Comparison of ENCODE assay signal across 16 cellular contexts in the genomic region with DNA sequence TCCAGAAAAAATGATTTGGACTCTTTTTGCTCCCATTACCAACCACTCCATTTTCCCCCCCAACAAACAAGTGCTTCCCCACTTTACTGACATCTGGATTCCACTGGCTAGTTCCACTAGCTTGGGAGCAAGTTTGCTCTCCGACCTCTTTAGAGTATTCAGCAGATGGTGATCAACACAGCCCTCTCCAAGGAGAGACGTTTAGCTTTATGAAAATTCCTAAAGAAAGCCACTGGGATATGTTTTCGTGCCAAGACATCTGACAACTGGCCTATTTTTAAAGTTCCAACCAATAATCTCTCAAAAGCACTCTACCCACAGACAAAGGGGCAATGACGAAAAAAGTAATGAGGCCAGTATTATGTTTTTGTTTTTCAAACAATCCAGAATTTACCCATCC. TPM values are rescaled to one million over a fixed set of nuclear protein-coding genes. Genes with fewer than 3 reads are reported as not detected.
DNase-seq lines count a peak whose midpoint lies in the region; FAIRE-seq and TF ChIP-seq lines count a peak whose summit lies in the region.
"Had no signal": no experiment of that assay in that cellular context is flagged by ENCODE, and none has a peak within 500 bp of the region (broad histone marks: within the 10 kb centered on the region; RNA-seq: fewer than 3 reads in every experiment).

No MANE protein-coding gene starts in this region.

- H3K79me2 ChIP-seq in OCI-LY7 (ENCODE audit: insufficient read depth, low read depth, low read length), result peaks cover 69% of the 10 kb centered on the region; the same call in 1 of the 2 replicates

- POLR2A ChIA-PET in OCI-LY7 (lab: Charles Lee), result interaction anchor here (1.4 to 3.7 kb wide), 6 partner anchors 10 to 42 kb away, joined by 4 to 33 read pairs (median 11); no protein-coding TSS in a partner anchor

- H3K18ac ChIP-seq in neuronal stem cell (ENCODE audit: low read length), result no peak overlapping the region

- TF ChIP-seq CTCF in OCI-LY7 (conservative IDR thresholded peaks at IDR 0.05; ENCODE audit: low read length), result no peak
- no peak for TF ChIP-seq CTCF in sigmoid colon (IDR thresholded peaks at IDR 0.05)
- no peak for TF ChIP-seq CTCF in D721Med (IDR thresholded peaks at IDR 0.05; ENCODE audit: insufficient read depth, missing control alignments)

- whole genome bisulfite sequencing in sigmoid colon, 2 donors, result 76 to 84% methylated on average over 4 of the region's 4 CpGs
- no CpG with 5 or more reads among the region's 4 CpGs for WGBS in neuronal stem cell (ENCODE audit: extremely low coverage in 2 of 2, insufficient read length in 2 of 2, insufficient replicate concordance in 1 of 2), 2 donors

- no peak overlapping the region for H2BK15ac ChIP-seq in neuronal stem cell (ENCODE audit: low read length)

- peak overlapping the region; percentile 94 for H3K4me2 ChIP-seq in BLaER1
- peak overlapping the region; percentile 71 for H3K4me2 ChIP-seq in OCI-LY7 (ENCODE audit: low read length)
- H3K4me2 ChIP-seq in neuronal stem cell (ENCODE audit: insufficient read depth, low read length, poor library complexity, severe bottlenecking), result no peak overlapping the region
- H3K4me2 ChIP-seq: SK-N-SH had no signal

- H3K27ac ChIP-seq in BLaER1 (peak overlapping the region; percentile 53; the same call in 1 of the 2 replicates), OCI-LY7 (ENCODE audit: low read depth, low read length, poor library complexity, severe bottlenecking) (peak overlapping the region; percentile 73), sigmoid colon (peak overlapping the region in 1 of 4 donors; percentile 71), neuronal stem cell (replicated peaks; ENCODE audit: low read length) (no peak overlapping the region)
- H3K27ac ChIP-seq: C4-2B, cardiac muscle cell, VCaP had no signal

- H2BK120ac ChIP-seq in neuronal stem cell (ENCODE audit: low read depth, low read length), result no peak overlapping the region

- no peaks in the 10 kb centered on the region for H3K9me2 ChIP-seq in OCI-LY7 (ENCODE audit: insufficient read depth, low read length)
- H3K9me2 ChIP-seq: SK-N-SH had no signal

- no peak overlapping the region for H4K91ac ChIP-seq in neuronal stem cell (ENCODE audit: low read depth, low read length, poor library complexity)

- no peak overlapping the region for H2BK5ac ChIP-seq in neuronal stem cell (ENCODE audit: low read length)

- H2BK12ac ChIP-seq in neuronal stem cell (ENCODE audit: low read length), result no peak overlapping the region

- H3K9ac ChIP-seq in BLaER1 (no peak overlapping the region; the same call in 1 of the 2 replicates), neuronal stem cell (ENCODE audit: low read depth, low read length, poor library complexity) (no peak overlapping the region)
- H3K9ac ChIP-seq: SK-N-SH had no signal

- no peak overlapping the region for H3K14ac ChIP-seq in neuronal stem cell (ENCODE audit: low read length)

- H3K36me3 ChIP-seq in BLaER1 (peaks cover 50% of the 10 kb centered on the region), OCI-LY7 (ENCODE audit: insufficient read depth, low read length) (peaks cover 60% of the 10 kb centered on the region), sigmoid colon (no peaks in the 10 kb centered on the region), neuronal stem cell (replicated peaks in 1 of 2; ENCODE audit: control insufficient read depth in 2 of 2, insufficient read depth in 2 of 2, low read length in 2 of 2) (no peaks in the 10 kb centered on the region)
- H3K36me3 ChIP-seq: cardiac muscle cell had no signal

- no peak overlapping the region for H3K23ac ChIP-seq in neuronal stem cell (ENCODE audit: low read depth, low read length, poor library complexity)

- no peak for FAIRE-seq in D721Med (lab: Jason Lieb, UNC)
- FAIRE-seq: small intestine had no signal

- H3K4ac ChIP-seq in neuronal stem cell (ENCODE audit: low read length), result no peak overlapping the region

- DNase-seq in OCI-LY7 (ENCODE audit: low spot score), result no peak
- DNase-seq in globus pallidus (ENCODE audit: low spot score), result peak; percentile 71
- peak; percentile 27 for DNase-seq in sigmoid colon
- no peak for DNase-seq in neuronal stem cell (ENCODE audit: low spot score)
- DNase-seq in ecto neural progenitor cell (ENCODE audit: low spot score), result no peak
- DNase-seq in hepatic stellate cell (ENCODE audit: low spot score), result no peak
- DNase-seq in D721Med (ENCODE audit: insufficient read length, low spot score), result no peak
- DNase-seq: activated T-cell treated with anti-CD3 and anti-CD28 coated beads, Interleukin-2, amount 50 U/mL, for 48 hours; NCI-H1694; NCI-H526; SK-N-SH; small intestine had no signal

- H3K27me3 ChIP-seq in BLaER1, result no peaks in the 10 kb centered on the region
- H3K27me3 ChIP-seq in sigmoid colon, result no peaks in the 10 kb centered on the region
- H3K27me3 ChIP-seq in neuronal stem cell (ENCODE audit: control insufficient read depth in 3 of 3, insufficient read depth in 3 of 3, low read depth in 1 of 3, low read length in 3 of 3), result no peaks in the 10 kb centered on the region
- H3K27me3 ChIP-seq: cardiac muscle cell had no signal

- CTCF ChIA-PET in OCI-LY7 (lab: Charles Lee; ENCODE audit: unreplicated experiment), result interaction anchor here (1.2 to 2.3 kb wide), 3 partner anchors 27 to 195 kb away, joined by 3 to 28 read pairs (median 4); no protein-coding TSS in a partner anchor

- H3K9me3 ChIP-seq in BLaER1 (no peaks in the 10 kb centered on the region), OCI-LY7 (ENCODE audit: low read length) (no peaks in the 10 kb centered on the region), sigmoid colon (no peaks in the 10 kb centered on the region), neuronal stem cell (replicated peaks in 1 of 2; ENCODE audit: control insufficient read depth in 2 of 2, insufficient read depth in 1 of 2, low read depth in 1 of 2, low read length in 2 of 2) (no peaks in the 10 kb centered on the region)
- H3K9me3 ChIP-seq: SK-N-SH had no signal

- H3K4me1 ChIP-seq in BLaER1 (peaks cover 87% of the 10 kb centered on the region), OCI-LY7 (ENCODE audit: insufficient read depth, low read length, poor library complexity, severe bottlenecking) (peaks cover 99% of the 10 kb centered on the region), sigmoid colon (peaks cover 0 to 100% (median 100%) of the 10 kb centered on the region in 4 donors), neuronal stem cell (ENCODE audit: control insufficient read depth in 2 of 2, insufficient read depth in 1 of 2, low read depth in 1 of 2, low read length in 2 of 2) (peaks cover 4 to 6% of the 10 kb centered on the region in 2 donors)

- no TSS peak for BruUV-seq in OCI-LY7 (replicated peaks; lab: Mats Ljungman, UMichigan)

- no peak for TF ChIP-seq POLR2A in sigmoid colon (IDR thresholded peaks at IDR 0.05)

- H4K20me1 ChIP-seq in BLaER1 (peaks cover 92% of the 10 kb centered on the region), OCI-LY7 (ENCODE audit: insufficient read depth, low read length) (no peaks in the 10 kb centered on the region)

- H2AK5ac ChIP-seq in neuronal stem cell (ENCODE audit: low read depth, low read length), result no peak overlapping the region

- H2AFZ ChIP-seq in OCI-LY7 (ENCODE audit: low read length) (no peak overlapping the region), neuronal stem cell (ENCODE audit: low read length) (no peak overlapping the region)

- H3K4me3 ChIP-seq in BLaER1, result no peak overlapping the region
- H3K4me3 ChIP-seq in OCI-LY7 (ENCODE audit: low read depth, low read length, poor library complexity, severe bottlenecking), result no peak overlapping the region
- no peak overlapping the region for H3K4me3 ChIP-seq in sigmoid colon
- no peak overlapping the region for H3K4me3 ChIP-seq in neuronal stem cell (ENCODE audit: low read length in 2 of 2)
- H3K4me3 ChIP-seq: cardiac muscle cell had no signal

- TF ChIP-seq EP300 in sigmoid colon (IDR thresholded peaks at IDR 0.05), result no peak

- no peaks in the 10 kb centered on the region for H3K79me1 ChIP-seq in neuronal stem cell (ENCODE audit: low read depth, low read length)

- intact Hi-C loops in OCI-LY7 (cut with micrococcal nuclease; ENCODE audit: unreplicated experiment) (loop anchor here (5.0 kb wide), 1 partner anchor 138 kb away; no protein-coding TSS in a partner anchor), sigmoid colon (cut with DNase I) (no loop called here)

- no peak overlapping the region for H4K8ac ChIP-seq in neuronal stem cell (ENCODE audit: low read depth, low read length)

RNA-seq across cellular contexts. Expression of gene ITPKB, which starts 50.2 kb away (rescaled TPM):
- total RNA-seq in OCI-LY7 (2014; rRNA removed; shearing (Covaris generic)), result 17.8 and 20.5 TPM in 2 replicates
- total RNA-seq in OCI-LY7 (2022) (33.3 and 33.4 TPM in 2 replicates), sigmoid colon (10 to 100 TPM; 52.4 to 80.9 (median 61.7) TPM)
- 10 to 100 TPM in 1 of 3 donors, 1 to 10 TPM in 2; 1.4 to 20.4 (median 4.2) TPM for polyA plus RNA-seq in sigmoid colon
- polyA plus RNA-seq in neuronal stem cell (2013, experiment 1 of 2), result 6.8 TPM
- 7.0 TPM for polyA plus RNA-seq in neuronal stem cell (2013, experiment 2 of 2)

Comparison
In these comparisons a context has a peak if more than half of its experiments do, and no peak if none do; other contexts are left out.
1. DNase-seq: peak in globus pallidus (single experiment) and sigmoid colon (single experiment); none in OCI-LY7 (single experiment), neuronal stem cell (single experiment), ecto neural progenitor cell (single experiment), hepatic stellate cell (single experiment) and D721Med (single experiment).